ENCODE assay signal across 1 cellular context in the genomic region with DNA sequence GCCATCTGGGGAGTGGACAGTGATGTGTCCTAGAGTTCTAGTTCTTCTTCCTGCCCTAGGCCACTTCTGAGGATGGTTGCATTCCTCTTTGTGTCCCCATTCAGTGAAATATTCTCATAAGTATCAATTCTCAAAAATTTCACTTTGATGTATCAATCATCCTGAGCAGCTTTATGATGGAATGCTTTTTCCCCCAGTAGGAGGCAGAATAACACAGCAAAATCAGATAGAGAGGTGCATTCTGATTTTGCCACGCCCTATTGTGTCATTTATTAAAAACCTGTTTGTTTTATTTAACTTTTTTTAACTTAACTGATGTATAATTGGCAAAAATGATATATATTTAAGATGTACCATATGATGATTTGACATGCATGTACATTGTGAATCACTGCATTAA.
TF ChIP-seq lines count a peak whose summit lies in the region.

No MANE protein-coding gene starts in this region.

TF ChIP-seq in HepG2, 621 proteins besides CTCF, POLR2A, EP300 and RAD21 (continued from another document):
- TF ChIP-seq, protein P1, sequence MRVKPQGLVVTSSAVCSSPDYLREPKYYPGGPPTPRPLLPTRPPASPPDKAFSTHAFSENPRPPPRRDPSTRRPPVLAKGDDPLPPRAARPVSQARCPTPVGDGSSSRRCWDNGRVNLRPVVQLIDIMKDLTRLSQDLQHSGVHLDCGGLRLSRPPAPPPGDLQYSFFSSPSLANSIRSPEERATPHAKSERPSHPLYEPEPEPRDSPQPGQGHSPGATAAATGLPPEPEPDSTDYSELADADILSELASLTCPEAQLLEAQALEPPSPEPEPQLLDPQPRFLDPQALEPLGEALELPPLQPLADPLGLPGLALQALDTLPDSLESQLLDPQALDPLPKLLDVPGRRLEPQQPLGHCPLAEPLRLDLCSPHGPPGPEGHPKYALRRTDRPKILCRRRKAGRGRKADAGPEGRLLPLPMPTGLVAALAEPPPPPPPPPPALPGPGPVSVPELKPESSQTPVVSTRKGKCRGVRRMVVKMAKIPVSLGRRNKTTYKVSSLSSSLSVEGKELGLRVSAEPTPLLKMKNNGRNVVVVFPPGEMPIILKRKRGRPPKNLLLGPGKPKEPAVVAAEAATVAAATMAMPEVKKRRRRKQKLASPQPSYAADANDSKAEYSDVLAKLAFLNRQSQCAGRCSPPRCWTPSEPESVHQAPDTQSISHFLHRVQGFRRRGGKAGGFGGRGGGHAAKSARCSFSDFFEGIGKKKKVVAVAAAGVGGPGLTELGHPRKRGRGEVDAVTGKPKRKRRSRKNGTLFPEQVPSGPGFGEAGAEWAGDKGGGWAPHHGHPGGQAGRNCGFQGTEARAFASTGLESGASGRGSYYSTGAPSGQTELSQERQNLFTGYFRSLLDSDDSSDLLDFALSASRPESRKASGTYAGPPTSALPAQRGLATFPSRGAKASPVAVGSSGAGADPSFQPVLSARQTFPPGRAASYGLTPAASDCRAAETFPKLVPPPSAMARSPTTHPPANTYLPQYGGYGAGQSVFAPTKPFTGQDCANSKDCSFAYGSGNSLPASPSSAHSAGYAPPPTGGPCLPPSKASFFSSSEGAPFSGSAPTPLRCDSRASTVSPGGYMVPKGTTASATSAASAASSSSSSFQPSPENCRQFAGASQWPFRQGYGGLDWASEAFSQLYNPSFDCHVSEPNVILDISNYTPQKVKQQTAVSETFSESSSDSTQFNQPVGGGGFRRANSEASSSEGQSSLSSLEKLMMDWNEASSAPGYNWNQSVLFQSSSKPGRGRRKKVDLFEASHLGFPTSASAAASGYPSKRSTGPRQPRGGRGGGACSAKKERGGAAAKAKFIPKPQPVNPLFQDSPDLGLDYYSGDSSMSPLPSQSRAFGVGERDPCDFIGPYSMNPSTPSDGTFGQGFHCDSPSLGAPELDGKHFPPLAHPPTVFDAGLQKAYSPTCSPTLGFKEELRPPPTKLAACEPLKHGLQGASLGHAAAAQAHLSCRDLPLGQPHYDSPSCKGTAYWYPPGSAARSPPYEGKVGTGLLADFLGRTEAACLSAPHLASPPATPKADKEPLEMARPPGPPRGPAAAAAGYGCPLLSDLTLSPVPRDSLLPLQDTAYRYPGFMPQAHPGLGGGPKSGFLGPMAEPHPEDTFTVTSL (CRISPR knock-in tag; IDR thresholded peaks at IDR 0.05; ENCODE audit: borderline replicate concordance) = no peak
- TF ChIP-seq, protein P2, sequence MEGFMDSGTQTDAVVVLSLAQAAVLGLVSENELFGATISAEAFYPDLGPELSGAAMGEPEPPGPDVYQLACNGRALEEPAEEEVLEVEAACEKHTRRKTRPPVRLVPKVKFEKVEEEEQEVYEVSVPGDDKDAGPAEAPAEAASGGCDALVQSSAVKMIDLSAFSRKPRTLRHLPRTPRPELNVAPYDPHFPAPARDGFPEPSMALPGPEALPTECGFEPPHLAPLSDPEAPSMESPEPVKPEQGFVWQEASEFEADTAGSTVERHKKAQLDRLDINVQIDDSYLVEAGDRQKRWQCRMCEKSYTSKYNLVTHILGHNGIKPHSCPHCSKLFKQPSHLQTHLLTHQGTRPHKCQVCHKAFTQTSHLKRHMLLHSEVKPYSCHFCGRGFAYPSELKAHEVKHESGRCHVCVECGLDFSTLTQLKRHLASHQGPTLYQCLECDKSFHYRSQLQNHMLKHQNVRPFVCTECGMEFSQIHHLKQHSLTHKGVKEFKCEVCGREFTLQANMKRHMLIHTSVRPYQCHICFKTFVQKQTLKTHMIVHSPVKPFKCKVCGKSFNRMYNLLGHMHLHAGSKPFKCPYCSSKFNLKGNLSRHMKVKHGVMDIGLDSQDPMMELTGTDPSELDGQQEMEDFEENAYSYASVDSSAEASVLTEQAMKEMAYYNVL (CRISPR knock-in tag; IDR thresholded peaks at IDR 0.05; ENCODE audit: borderline replicate concordance) = no peak
- TF ChIP-seq KLF12 (CRISPR knock-in tag; IDR thresholded peaks at IDR 0.05; ENCODE audit: borderline replicate concordance) (no peak), ZNF878 (CRISPR knock-in tag; IDR thresholded peaks at IDR 0.05) (no peak), SMAD9 (CRISPR knock-in tag; IDR thresholded peaks at IDR 0.05) (no peak)
- TF ChIP-seq, protein P3, sequence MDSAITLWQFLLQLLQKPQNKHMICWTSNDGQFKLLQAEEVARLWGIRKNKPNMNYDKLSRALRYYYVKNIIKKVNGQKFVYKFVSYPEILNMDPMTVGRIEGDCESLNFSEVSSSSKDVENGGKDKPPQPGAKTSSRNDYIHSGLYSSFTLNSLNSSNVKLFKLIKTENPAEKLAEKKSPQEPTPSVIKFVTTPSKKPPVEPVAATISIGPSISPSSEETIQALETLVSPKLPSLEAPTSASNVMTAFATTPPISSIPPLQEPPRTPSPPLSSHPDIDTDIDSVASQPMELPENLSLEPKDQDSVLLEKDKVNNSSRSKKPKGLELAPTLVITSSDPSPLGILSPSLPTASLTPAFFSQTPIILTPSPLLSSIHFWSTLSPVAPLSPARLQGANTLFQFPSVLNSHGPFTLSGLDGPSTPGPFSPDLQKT (CRISPR knock-in tag; IDR thresholded peaks at IDR 0.05; ENCODE audit: borderline replicate concordance) = no peak
